ENCODE assay signal across 1 cellular context in the genomic region with DNA sequence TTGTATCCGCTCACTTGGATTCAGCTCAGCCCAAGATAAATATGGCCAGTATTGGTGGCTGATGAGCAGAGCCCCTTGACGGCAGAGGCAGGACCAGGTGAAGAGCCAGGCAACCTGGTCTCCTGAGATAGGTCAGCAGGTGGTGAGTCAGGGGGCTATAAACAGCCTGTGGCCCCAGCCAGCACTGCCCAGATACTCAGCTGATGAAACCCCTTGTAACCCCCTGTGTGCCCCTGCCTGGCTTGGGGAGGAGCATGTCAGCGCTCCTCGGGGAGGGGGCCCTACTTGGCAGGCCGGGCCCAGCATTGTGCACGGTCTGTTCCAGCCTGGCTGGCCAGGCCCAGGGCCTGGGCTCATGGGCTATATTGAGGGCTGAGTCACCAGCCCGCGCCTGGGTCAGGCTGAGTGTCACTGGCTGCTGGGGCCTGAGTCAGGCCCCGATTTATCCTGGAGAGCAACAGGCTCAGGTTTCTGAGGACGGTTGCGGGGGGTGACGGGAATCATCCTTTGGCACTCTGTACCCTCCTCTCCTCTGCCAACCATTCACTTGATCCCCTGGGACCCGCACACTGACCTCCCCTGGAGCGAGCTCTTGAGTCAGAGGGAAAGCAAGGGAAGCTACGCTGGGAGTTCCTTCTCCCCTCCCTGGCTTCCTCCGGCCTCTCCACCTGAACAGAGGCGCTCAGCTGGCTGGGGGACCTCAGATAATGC.
TF ChIP-seq lines count a peak whose summit lies in the region.

No MANE protein-coding gene starts in this region.

TF ChIP-seq in HepG2, 621 proteins besides CTCF, POLR2A, EP300 and RAD21 (continues in another document):
- TF ChIP-seq SAFB2 (CRISPR knock-in tag; IDR thresholded peaks at IDR 0.05; ENCODE audit: borderline replicate concordance, low read depth) (no peak), ZFP37 (CRISPR knock-in tag; IDR thresholded peaks at IDR 0.05; ENCODE audit: borderline replicate concordance) (no peak), ZNF121 (CRISPR knock-in tag; IDR thresholded peaks at IDR 0.05) (no peak), FOSL2 (CRISPR knock-in tag; IDR thresholded peaks at IDR 0.05) (peak; percentile 85), RARA (CRISPR knock-in tag; IDR thresholded peaks at IDR 0.05) (0 out of 2 replicates have a peak, but pooled peaks have one; percentile 20), NFRKB (IDR thresholded peaks at IDR 0.05) (no peak), SKI (IDR thresholded peaks at IDR 0.05; ENCODE audit: partially characterized antibody) (no peak), BCL6 (CRISPR knock-in tag; IDR thresholded peaks at IDR 0.05) (peak; percentile 19; the same call in 1 of the 2 replicates), ZNF136 (CRISPR knock-in tag; IDR thresholded peaks at IDR 0.05; ENCODE audit: low read depth) (no peak), SALL1 (CRISPR knock-in tag; IDR thresholded peaks at IDR 0.05) (0 out of 2 replicates have a peak, but pooled peaks have one; percentile 1), SRY (CRISPR knock-in tag; IDR thresholded peaks at IDR 0.05) (no peak), STAT5B (CRISPR knock-in tag; IDR thresholded peaks at IDR 0.05) (no peak), IKZF4 (CRISPR knock-in tag; IDR thresholded peaks at IDR 0.05; ENCODE audit: borderline replicate concordance, low read depth, not compliant biosample characterization) (no peak), TRIM24 (CRISPR knock-in tag; IDR thresholded peaks at IDR 0.05) (no peak), RFX3 (CRISPR knock-in tag; IDR thresholded peaks at IDR 0.05) (no peak), ZNF546 (CRISPR knock-in tag; conservative IDR thresholded peaks at IDR 0.05) (no peak), THAP11 (CRISPR knock-in tag; IDR thresholded peaks at IDR 0.05) (no peak), TEAD2 (CRISPR knock-in tag; IDR thresholded peaks at IDR 0.05) (no peak), ZNF138 (CRISPR knock-in tag; IDR thresholded peaks at IDR 0.05; ENCODE audit: low read depth) (no peak), CENPX (CRISPR knock-in tag; IDR thresholded peaks at IDR 0.05) (no peak), ATF1 (CRISPR knock-in tag; IDR thresholded peaks at IDR 0.05) (no peak), RXRA (CRISPR knock-in tag; IDR thresholded peaks at IDR 0.05) (peak; percentile 2; the same call in 1 of the 2 replicates), HNRNPLL (IDR thresholded peaks at IDR 0.05; ENCODE audit: low read depth, low read length, poor library complexity, severe bottlenecking) (peak; percentile 26), NR1H2 (CRISPR knock-in tag; IDR thresholded peaks at IDR 0.05; ENCODE audit: borderline replicate concordance, low read depth) (no peak), ZFP82 (CRISPR knock-in tag; IDR thresholded peaks at IDR 0.05; ENCODE audit: borderline replicate concordance) (no peak), MTF2 (CRISPR knock-in tag; IDR thresholded peaks at IDR 0.05; ENCODE audit: borderline replicate concordance) (0 out of 2 replicates have a peak, but pooled peaks have one; percentile 12), NFIB (CRISPR knock-in tag; IDR thresholded peaks at IDR 0.05; ENCODE audit: borderline replicate concordance) (no peak), SRSF9 (IDR thresholded peaks at IDR 0.05; ENCODE audit: borderline replicate concordance, insufficient read depth, low read depth, low read length, poor library complexity, severe bottlenecking) (no peak)
- TF ChIP-seq, protein P1, sequence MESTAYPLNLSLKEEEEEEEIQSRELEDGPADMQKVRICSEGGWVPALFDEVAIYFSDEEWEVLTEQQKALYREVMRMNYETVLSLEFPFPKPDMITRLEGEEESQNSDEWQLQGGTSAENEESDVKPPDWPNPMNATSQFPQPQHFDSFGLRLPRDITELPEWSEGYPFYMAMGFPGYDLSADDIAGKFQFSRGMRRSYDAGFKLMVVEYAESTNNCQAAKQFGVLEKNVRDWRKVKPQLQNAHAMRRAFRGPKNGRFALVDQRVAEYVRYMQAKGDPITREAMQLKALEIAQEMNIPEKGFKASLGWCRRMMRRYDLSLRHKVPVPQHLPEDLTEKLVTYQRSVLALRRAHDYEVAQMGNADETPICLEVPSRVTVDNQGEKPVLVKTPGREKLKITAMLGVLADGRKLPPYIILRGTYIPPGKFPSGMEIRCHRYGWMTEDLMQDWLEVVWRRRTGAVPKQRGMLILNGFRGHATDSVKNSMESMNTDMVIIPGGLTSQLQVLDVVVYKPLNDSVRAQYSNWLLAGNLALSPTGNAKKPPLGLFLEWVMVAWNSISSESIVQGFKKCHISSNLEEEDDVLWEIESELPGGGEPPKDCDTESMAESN (CRISPR knock-in tag; conservative IDR thresholded peaks at IDR 0.05), result 0 out of 2 replicates have a peak, but pooled peaks have one; percentile 30
- TF ChIP-seq, protein P2, sequence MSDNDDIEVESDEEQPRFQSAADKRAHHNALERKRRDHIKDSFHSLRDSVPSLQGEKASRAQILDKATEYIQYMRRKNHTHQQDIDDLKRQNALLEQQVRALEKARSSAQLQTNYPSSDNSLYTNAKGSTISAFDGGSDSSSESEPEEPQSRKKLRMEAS (IDR thresholded peaks at IDR 0.05), result 0 out of 2 replicates have a peak, but pooled peaks have one; percentile 24
- TF ChIP-seq, protein P3, sequence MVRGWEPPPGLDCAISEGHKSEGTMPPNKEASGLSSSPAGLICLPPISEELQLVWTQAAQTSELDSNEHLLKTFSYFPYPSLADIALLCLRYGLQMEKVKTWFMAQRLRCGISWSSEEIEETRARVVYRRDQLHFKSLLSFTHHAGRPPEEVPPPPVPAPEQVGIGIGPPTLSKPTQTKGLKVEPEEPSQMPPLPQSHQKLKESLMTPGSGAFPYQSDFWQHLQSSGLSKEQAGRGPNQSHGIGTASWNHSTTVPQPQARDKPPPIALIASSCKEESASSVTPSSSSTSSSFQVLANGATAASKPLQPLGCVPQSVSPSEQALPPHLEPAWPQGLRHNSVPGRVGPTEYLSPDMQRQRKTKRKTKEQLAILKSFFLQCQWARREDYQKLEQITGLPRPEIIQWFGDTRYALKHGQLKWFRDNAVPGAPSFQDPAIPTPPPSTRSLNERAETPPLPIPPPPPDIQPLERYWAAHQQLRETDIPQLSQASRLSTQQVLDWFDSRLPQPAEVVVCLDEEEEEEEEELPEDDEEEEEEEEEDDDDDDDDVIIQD (CRISPR knock-in tag; IDR thresholded peaks at IDR 0.05; ENCODE audit: low read depth), result no peak
- TF ChIP-seq, protein P4, sequence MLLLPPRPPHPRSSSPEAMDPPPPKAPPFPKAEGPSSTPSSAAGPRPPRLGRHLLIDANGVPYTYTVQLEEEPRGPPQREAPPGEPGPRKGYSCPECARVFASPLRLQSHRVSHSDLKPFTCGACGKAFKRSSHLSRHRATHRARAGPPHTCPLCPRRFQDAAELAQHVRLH (CRISPR knock-in tag; IDR thresholded peaks at IDR 0.05; ENCODE audit: borderline replicate concordance, low read depth), result no peak
- TF ChIP-seq, protein P5, sequence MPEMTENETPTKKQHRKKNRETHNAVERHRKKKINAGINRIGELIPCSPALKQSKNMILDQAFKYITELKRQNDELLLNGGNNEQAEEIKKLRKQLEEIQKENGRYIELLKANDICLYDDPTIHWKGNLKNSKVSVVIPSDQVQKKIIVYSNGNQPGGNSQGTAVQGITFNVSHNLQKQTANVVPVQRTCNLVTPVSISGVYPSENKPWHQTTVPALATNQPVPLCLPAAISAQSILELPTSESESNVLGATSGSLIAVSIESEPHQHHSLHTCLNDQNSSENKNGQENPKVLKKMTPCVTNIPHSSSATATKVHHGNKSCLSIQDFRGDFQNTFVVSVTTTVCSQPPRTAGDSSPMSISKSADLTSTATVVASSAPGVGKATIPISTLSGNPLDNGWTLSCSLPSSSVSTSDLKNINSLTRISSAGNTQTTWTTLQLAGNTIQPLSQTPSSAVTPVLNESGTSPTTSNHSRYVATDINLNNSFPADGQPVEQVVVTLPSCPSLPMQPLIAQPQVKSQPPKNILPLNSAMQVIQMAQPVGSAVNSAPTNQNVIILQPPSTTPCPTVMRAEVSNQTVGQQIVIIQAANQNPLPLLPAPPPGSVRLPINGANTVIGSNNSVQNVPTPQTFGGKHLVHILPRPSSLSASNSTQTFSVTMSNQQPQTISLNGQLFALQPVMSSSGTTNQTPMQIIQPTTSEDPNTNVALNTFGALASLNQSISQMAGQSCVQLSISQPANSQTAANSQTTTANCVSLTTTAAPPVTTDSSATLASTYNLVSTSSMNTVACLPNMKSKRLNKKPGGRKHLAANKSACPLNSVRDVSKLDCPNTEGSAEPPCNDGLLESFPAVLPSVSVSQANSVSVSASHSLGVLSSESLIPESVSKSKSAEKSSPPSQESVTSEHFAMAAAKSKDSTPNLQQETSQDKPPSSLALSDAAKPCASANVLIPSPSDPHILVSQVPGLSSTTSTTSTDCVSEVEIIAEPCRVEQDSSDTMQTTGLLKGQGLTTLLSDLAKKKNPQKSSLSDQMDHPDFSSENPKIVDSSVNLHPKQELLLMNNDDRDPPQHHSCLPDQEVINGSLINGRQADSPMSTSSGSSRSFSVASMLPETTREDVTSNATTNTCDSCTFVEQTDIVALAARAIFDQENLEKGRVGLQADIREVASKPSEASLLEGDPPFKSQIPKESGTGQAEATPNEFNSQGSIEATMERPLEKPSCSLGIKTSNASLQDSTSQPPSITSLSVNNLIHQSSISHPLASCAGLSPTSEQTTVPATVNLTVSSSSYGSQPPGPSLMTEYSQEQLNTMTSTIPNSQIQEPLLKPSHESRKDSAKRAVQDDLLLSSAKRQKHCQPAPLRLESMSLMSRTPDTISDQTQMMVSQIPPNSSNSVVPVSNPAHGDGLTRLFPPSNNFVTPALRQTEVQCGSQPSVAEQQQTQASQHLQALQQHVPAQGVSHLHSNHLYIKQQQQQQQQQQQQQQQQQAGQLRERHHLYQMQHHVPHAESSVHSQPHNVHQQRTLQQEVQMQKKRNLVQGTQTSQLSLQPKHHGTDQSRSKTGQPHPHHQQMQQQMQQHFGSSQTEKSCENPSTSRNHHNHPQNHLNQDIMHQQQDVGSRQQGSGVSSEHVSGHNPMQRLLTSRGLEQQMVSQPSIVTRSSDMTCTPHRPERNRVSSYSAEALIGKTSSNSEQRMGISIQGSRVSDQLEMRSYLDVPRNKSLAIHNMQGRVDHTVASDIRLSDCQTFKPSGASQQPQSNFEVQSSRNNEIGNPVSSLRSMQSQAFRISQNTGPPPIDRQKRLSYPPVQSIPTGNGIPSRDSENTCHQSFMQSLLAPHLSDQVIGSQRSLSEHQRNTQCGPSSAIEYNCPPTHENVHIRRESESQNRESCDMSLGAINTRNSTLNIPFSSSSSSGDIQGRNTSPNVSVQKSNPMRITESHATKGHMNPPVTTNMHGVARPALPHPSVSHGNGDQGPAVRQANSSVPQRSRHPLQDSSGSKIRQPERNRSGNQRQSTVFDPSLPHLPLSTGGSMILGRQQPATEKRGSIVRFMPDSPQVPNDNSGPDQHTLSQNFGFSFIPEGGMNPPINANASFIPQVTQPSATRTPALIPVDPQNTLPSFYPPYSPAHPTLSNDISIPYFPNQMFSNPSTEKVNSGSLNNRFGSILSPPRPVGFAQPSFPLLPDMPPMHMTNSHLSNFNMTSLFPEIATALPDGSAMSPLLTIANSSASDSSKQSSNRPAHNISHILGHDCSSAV (CRISPR knock-in tag; IDR thresholded peaks at IDR 0.05; ENCODE audit: borderline replicate concordance), result no peak
- TF ChIP-seq, protein P6, sequence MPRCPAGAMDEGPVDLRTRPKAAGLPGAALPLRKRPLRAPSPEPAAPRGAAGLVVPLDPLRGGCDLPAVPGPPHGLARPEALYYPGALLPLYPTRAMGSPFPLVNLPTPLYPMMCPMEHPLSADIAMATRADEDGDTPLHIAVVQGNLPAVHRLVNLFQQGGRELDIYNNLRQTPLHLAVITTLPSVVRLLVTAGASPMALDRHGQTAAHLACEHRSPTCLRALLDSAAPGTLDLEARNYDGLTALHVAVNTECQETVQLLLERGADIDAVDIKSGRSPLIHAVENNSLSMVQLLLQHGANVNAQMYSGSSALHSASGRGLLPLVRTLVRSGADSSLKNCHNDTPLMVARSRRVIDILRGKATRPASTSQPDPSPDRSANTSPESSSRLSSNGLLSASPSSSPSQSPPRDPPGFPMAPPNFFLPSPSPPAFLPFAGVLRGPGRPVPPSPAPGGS (CRISPR knock-in tag; IDR thresholded peaks at IDR 0.05), result no peak
- TF ChIP-seq, protein P7, sequence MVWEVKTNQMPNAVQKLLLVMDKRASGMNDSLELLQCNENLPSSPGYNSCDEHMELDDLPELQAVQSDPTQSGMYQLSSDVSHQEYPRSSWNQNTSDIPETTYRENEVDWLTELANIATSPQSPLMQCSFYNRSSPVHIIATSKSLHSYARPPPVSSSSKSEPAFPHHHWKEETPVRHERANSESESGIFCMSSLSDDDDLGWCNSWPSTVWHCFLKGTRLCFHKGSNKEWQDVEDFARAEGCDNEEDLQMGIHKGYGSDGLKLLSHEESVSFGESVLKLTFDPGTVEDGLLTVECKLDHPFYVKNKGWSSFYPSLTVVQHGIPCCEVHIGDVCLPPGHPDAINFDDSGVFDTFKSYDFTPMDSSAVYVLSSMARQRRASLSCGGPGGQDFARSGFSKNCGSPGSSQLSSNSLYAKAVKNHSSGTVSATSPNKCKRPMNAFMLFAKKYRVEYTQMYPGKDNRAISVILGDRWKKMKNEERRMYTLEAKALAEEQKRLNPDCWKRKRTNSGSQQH (CRISPR knock-in tag; IDR thresholded peaks at IDR 0.05; ENCODE audit: low read depth), result 0 out of 2 replicates have a peak, but pooled peaks have one; percentile 33
- TF ChIP-seq, protein P8, sequence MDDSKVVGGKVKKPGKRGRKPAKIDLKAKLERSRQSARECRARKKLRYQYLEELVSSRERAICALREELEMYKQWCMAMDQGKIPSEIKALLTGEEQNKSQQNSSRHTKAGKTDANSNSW (CRISPR knock-in tag; IDR thresholded peaks at IDR 0.05; ENCODE audit: borderline replicate concordance), result no peak
- TF ChIP-seq, protein P9, sequence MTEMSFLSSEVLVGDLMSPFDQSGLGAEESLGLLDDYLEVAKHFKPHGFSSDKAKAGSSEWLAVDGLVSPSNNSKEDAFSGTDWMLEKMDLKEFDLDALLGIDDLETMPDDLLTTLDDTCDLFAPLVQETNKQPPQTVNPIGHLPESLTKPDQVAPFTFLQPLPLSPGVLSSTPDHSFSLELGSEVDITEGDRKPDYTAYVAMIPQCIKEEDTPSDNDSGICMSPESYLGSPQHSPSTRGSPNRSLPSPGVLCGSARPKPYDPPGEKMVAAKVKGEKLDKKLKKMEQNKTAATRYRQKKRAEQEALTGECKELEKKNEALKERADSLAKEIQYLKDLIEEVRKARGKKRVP (CRISPR knock-in tag; IDR thresholded peaks at IDR 0.05), result peak in 1 of 2 experiments; percentile 89; a peak in 2 of 4 replicates
- TF ChIP-seq, protein P10, sequence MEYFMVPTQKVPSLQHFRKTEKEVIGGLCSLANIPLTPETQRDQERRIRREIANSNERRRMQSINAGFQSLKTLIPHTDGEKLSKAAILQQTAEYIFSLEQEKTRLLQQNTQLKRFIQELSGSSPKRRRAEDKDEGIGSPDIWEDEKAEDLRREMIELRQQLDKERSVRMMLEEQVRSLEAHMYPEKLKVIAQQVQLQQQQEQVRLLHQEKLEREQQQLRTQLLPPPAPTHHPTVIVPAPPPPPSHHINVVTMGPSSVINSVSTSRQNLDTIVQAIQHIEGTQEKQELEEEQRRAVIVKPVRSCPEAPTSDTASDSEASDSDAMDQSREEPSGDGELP (IDR thresholded peaks at IDR 0.05; ENCODE audit: borderline replicate concordance, low read depth), result no peak
